In the genomic region with DNA sequence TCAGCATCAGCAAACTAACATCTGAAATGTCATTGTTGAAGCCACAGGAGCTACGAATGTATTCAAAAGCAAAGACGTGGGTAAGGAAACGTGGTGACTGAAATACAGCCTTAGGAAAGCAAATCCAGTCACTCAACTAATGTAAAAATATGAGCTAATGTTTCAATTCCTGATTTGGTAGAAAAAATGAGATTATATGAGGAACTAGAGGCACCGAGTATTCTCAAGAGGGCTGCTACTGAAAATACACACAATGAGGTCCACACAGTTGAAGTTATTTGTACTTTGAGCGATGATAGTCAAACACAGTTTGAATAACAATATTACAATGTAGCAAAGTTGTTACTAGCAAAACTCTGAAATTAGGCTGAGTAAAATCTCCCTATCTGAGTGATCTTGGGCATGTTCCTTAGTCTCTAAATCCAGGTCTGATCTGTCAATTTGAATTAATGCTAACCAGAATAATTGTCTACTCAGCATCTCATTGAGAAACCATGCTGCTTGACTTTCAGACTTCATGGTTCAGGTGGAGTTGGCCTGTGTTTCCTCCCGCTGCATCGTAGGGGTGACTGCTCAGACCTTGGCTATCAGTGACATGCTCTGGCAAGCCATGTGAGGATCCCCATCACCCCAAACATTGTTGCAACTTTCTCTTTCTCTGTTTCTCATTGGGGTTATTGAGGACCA, we compare ENCODE assay signal across 20 cellular contexts.
"Had no signal": no experiment of that assay in that cellular context is flagged by ENCODE, and none has a peak within 500 bp of the region (broad histone marks: within the 10 kb centered on the region; RNA-seq: fewer than 3 reads in every experiment).

No MANE protein-coding gene starts in this region.

- H3K9me3 ChIP-seq: esophagus squamous epithelium, psoas muscle, tibial artery, vagina had no signal

- H3K4me3 Mint-ChIP-seq: activated CD4-positive, alpha-beta memory T cell treated with anti-CD3 and anti-CD28 coated beads, Interleukin-2, amount 10 ng/mL, durations not matched to agents 7 days and 5 days; activated CD8-positive, alpha-beta memory T cell treated with anti-CD3 and anti-CD28 coated beads, Interleukin-2, amount 10 ng/mL, durations not matched to agents 7 days and 5 days; activated naive CD8-positive, alpha-beta T cell treated with anti-CD3 and anti-CD28 coated beads for 36 hours; naive thymus-derived CD8-positive, alpha-beta T cell; T-helper 2 cell treated with Interferon-gamma antibody and Interleukin-4, amounts not matched to agents 5 μg/mL and 100 μg/mL, for 36 hours; WTC11 had no signal

- H3K9me3 Mint-ChIP-seq: activated CD4-positive, alpha-beta memory T cell treated with anti-CD3 and anti-CD28 coated beads, Interleukin-2, amount 10 ng/mL, durations not matched to agents 7 days and 5 days; activated naive CD8-positive, alpha-beta T cell treated with anti-CD3 and anti-CD28 coated beads for 36 hours had no signal

- FAIRE-seq: small intestine had no signal

- H3K4me1 Mint-ChIP-seq: activated CD4-positive, alpha-beta memory T cell treated with anti-CD3 and anti-CD28 coated beads, Interleukin-2, amount 10 ng/mL, durations not matched to agents 7 days and 5 days; activated CD8-positive, alpha-beta memory T cell treated with anti-CD3 and anti-CD28 coated beads, Interleukin-2, amount 10 ng/mL, durations not matched to agents 7 days and 5 days; activated naive CD8-positive, alpha-beta T cell treated with anti-CD3 and anti-CD28 coated beads for 36 hours had no signal

- H3K4me3 ChIP-seq: esophagus squamous epithelium, psoas muscle, tibial artery, vagina had no signal

- H3K27ac ChIP-seq: esophagus squamous epithelium, psoas muscle, vagina had no signal

- H3K27ac Mint-ChIP-seq: activated CD4-positive, alpha-beta memory T cell treated with anti-CD3 and anti-CD28 coated beads, Interleukin-2, amount 10 ng/mL, durations not matched to agents 7 days and 5 days; activated CD8-positive, alpha-beta memory T cell treated with anti-CD3 and anti-CD28 coated beads, Interleukin-2, amount 10 ng/mL, durations not matched to agents 7 days and 5 days; activated naive CD8-positive, alpha-beta T cell treated with anti-CD3 and anti-CD28 coated beads for 36 hours; naive thymus-derived CD8-positive, alpha-beta T cell; T-helper 2 cell treated with Interferon-gamma antibody and Interleukin-4, amounts not matched to agents 5 μg/mL and 100 μg/mL, for 36 hours; WTC11 had no signal

- H3K27me3 ChIP-seq: esophagus squamous epithelium, tibial artery, vagina had no signal

- DNase-seq: activated CD4-positive, alpha-beta memory T cell treated with anti-CD3 and anti-CD28 coated beads, Interleukin-2, amount 10 ng/mL, durations not matched to agents 7 days and 5 days; activated CD4-positive, alpha-beta T cell treated with anti-CD3 and anti-CD28 coated beads for 4 hours; activated CD8-positive, alpha-beta memory T cell treated with anti-CD3 and anti-CD28 coated beads, Interleukin-2, amount 10 ng/mL, durations not matched to agents 7 days and 5 days; activated naive CD4-positive, alpha-beta T cell; activated naive CD8-positive, alpha-beta T cell treated with anti-CD3 and anti-CD28 coated beads for 36 hours; amniotic stem cell; effector memory CD4-positive, alpha-beta T cell; esophagus squamous epithelium; left ventricle myocardium superior; mesenchymal stem cell; naive thymus-derived CD8-positive, alpha-beta T cell; psoas muscle; right cardiac atrium; small intestine; stimulated activated CD4-positive, alpha-beta T cell treated with anti-CD3 and anti-CD28 coated beads, Interleukin-15, amount 100 ng/mL, for 24 hours; stimulated activated CD4-positive, alpha-beta T cell treated with anti-CD3 and anti-CD28 coated beads, Interleukin-2, amount 100 ng/mL, for 48 hours; tibial artery had no signal

- ATAC-seq: activated CD8-positive, alpha-beta memory T cell treated with anti-CD3 and anti-CD28 coated beads, Interleukin-2, amount 10 ng/mL, durations not matched to agents 7 days and 5 days; left ventricle myocardium superior; naive thymus-derived CD8-positive, alpha-beta T cell; psoas muscle; right cardiac atrium had no signal

- H3K27me3 Mint-ChIP-seq: activated CD8-positive, alpha-beta memory T cell treated with anti-CD3 and anti-CD28 coated beads, Interleukin-2, amount 10 ng/mL, durations not matched to agents 7 days and 5 days; activated naive CD8-positive, alpha-beta T cell treated with anti-CD3 and anti-CD28 coated beads for 36 hours had no signal

- H3K36me3 Mint-ChIP-seq: activated CD8-positive, alpha-beta memory T cell treated with anti-CD3 and anti-CD28 coated beads, Interleukin-2, amount 10 ng/mL, durations not matched to agents 7 days and 5 days; activated naive CD8-positive, alpha-beta T cell treated with anti-CD3 and anti-CD28 coated beads for 36 hours; naive thymus-derived CD8-positive, alpha-beta T cell; WTC11 had no signal

- H3K4me1 ChIP-seq: esophagus squamous epithelium, psoas muscle had no signal

- H3K36me3 ChIP-seq: esophagus squamous epithelium, tibial artery, vagina had no signal
